In genomic region chr18:71136487-71136886, GRCh38 we compare ENCODE assay signal across 20 cellular contexts.
"Had no signal": no experiment of that assay in that cellular context is flagged by ENCODE, and none has a peak within 500 bp of the region (broad histone marks: within the 10 kb centered on the region; RNA-seq: fewer than 3 reads in every experiment).

No MANE protein-coding gene starts in this region.

- H3K27ac ChIP-seq: ascending aorta, pancreas, skin epidermis, upper lobe of right lung had no signal

- H3K27me3 ChIP-seq: ascending aorta, breast epithelium, pancreas, upper lobe of right lung had no signal

- ATAC-seq: activated T-helper 17 cell treated with anti-CD3 and anti-CD28 coated beads, Interleukin-2, amount 50 U/mL, for 72 hours; esophagus mucosa; mucosa of descending colon; naive thymus-derived CD4-positive, alpha-beta T cell; pancreas; stimulated activated naive B cell treated with anti-CD40 and anti-IgM and Interleukin-4, amounts not matched to agents 10 μg/mL and 1 μg/mL and 100 μg/mL, for 72 hours; upper lobe of right lung had no signal

- H3K9me3 ChIP-seq: ascending aorta, breast epithelium, mucosa of descending colon, pancreas, SK-N-SH, upper lobe of right lung had no signal

- DNase-seq: activated CD4-positive, CD25-positive, alpha-beta regulatory T cell treated with anti-CD3 and anti-CD28 coated beads, Interleukin-2, amount 50 U/mL, for 72 hours; activated naive CD4-positive, alpha-beta T cell treated with Interleukin-2 at 50 U/mL for 16 hours; activated T-cell treated with anti-CD3 and anti-CD28 coated beads for 4 hours; kidney glomerular epithelial cell; mucosa of descending colon; naive thymus-derived CD4-positive, alpha-beta T cell; pancreas; retina; SK-N-SH; stimulated activated CD4-positive, alpha-beta T cell treated with anti-CD3 and anti-CD28 coated beads, Interleukin-15, amount 100 ng/mL, for 24 hours; stimulated activated CD4-positive, alpha-beta T cell treated with anti-CD3 and anti-CD28 coated beads, Interleukin-4, amount 100 ng/mL, for 1 hour; stimulated activated naive B cell treated with anti-CD40 and anti-IgM and Interleukin-4, amounts not matched to agents 10 μg/mL and 1 μg/mL and 100 μg/mL, for 72 hours; T-helper 1 cell; T1000; upper lobe of right lung had no signal

- H3K36me3 ChIP-seq: ascending aorta, breast epithelium, pancreas, upper lobe of right lung had no signal

- H3K4me1 ChIP-seq: ascending aorta, breast epithelium, pancreas, upper lobe of right lung had no signal

- H3K4me3 ChIP-seq: ascending aorta, breast epithelium, mucosa of descending colon, pancreas, skin epidermis, upper lobe of right lung had no signal
